ENCODE assay signal across 1 cellular context in the genomic region with DNA sequence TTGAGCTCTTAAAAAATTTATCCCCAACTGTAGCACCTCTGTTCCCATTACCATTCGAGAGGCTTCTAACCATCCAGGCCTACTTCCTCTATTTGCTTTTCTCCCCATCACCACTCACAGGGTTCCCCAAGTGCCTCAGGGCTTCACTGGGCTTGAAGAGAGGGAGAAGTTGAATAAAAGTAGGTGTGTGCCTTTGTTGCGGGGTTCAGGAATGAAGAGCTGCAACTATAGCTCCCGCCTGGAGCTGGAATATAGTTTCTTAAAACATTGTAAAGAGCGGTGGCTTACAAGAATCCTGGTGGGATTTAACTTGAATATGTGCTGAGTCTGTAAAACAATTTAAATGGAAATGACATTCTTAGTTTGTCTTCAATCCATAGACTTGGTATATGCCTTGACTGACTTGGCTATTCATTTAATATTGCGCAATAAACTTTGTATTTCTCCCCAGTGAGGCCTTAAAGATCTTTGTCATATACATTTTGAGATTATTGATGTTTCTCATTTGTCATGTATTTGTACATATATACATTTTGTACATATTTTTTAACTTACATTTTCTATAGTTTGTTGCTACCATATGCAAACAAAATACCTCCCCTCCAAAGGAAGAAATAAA.
A peak's percentile ranks its signal among the peaks of the same experiment; 100 is the strongest.
TF ChIP-seq lines count a peak whose summit lies in the region.

No MANE protein-coding gene starts in this region.

TF ChIP-seq in HepG2, 621 proteins besides CTCF, POLR2A, EP300 and RAD21:
- TF ChIP-seq ZNF251 (CRISPR knock-in tag; IDR thresholded peaks at IDR 0.05) (no peak), CEBPG (CRISPR knock-in tag; IDR thresholded peaks at IDR 0.05) (peak; percentile 16; the same call in 1 of the 2 replicates), CEBPB (IDR thresholded peaks at IDR 0.05; ENCODE audit: borderline replicate concordance, low read depth, low read length) (peak; percentile 82; the same call in 1 of the 2 replicates)
- TF ChIP-seq, protein P1, sequence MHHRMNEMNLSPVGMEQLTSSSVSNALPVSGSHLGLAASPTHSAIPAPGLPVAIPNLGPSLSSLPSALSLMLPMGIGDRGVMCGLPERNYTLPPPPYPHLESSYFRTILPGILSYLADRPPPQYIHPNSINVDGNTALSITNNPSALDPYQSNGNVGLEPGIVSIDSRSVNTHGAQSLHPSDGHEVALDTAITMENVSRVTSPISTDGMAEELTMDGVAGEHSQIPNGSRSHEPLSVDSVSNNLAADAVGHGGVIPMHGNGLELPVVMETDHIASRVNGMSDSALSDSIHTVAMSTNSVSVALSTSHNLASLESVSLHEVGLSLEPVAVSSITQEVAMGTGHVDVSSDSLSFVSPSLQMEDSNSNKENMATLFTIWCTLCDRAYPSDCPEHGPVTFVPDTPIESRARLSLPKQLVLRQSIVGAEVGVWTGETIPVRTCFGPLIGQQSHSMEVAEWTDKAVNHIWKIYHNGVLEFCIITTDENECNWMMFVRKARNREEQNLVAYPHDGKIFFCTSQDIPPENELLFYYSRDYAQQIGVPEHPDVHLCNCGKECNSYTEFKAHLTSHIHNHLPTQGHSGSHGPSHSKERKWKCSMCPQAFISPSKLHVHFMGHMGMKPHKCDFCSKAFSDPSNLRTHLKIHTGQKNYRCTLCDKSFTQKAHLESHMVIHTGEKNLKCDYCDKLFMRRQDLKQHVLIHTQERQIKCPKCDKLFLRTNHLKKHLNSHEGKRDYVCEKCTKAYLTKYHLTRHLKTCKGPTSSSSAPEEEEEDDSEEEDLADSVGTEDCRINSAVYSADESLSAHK (CRISPR knock-in tag; IDR thresholded peaks at IDR 0.05; ENCODE audit: borderline replicate concordance), result no peak
TF ChIP-seq in HepG2: peak in this region for 2.
